28 cellular contexts compared by ENCODE assay signal in the genomic region with DNA sequence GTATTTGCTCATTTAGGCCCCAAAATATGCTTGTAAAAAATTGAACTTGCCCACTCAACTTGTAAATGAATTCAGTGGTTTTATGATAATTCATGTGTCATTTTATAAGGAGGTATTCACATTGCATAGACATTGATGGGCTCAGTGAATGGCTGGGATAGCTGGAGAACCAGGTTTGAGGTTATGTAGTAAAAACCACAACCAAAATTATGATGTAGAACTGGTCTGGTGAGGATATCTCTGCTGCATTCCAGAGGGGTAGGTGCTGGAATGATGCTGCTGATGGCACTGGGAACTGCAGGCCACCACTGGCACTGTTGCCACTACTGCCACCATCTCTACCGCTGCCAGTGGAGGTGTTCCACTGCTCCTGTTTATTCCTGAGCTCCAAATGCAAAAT. TPM values are rescaled to one million over a fixed set of nuclear protein-coding genes. Genes with fewer than 3 reads are reported as not detected.
"Had no signal": no experiment of that assay in that cellular context is flagged by ENCODE, and none has a peak within 500 bp of the region (broad histone marks: within the 10 kb centered on the region; RNA-seq: fewer than 3 reads in every experiment).

No MANE protein-coding gene starts in this region.

- H3K4me1 Mint-ChIP-seq: activated CD4-positive, alpha-beta T cell treated with anti-CD3 and anti-CD28 coated beads for 36 hours; activated T-helper 17 cell treated with anti-CD3 and anti-CD28 coated beads, Interleukin-2, amount 50 U/mL, for 72 hours; central memory CD8-positive, alpha-beta T cell; mesothelial cell of epicardium; neural progenitor cell had no signal

- H3K36me3 Mint-ChIP-seq: activated naive CD8-positive, alpha-beta T cell; immature natural killer cell; mesothelial cell of epicardium; naive thymus-derived CD8-positive, alpha-beta T cell; neural progenitor cell had no signal

- H3K27ac ChIP-seq: adrenal gland, coronary artery, hepatocyte, left lung, neural progenitor cell, spleen, thoracic aorta, upper lobe of left lung had no signal

- H3K9me3 Mint-ChIP-seq: activated B cell treated with CpG ODN at 0.5 μM for 24 hours; activated T-cell treated with anti-CD3 and anti-CD28 coated beads, Interleukin-2, amount 50 U/mL, for 24 hours; activated T-helper 17 cell treated with anti-CD3 and anti-CD28 coated beads, Interleukin-2, amount 50 U/mL, for 72 hours; central memory CD8-positive, alpha-beta T cell; immature natural killer cell; mesothelial cell of epicardium; naive thymus-derived CD8-positive, alpha-beta T cell; neural progenitor cell had no signal

- DNase-seq: activated B cell treated with CpG ODN at 0.5 μM for 24 hours; activated CD4-positive, alpha-beta T cell treated with anti-CD3 and anti-CD28 coated beads for 36 hours; activated CD4-positive, alpha-beta T cell treated with anti-CD3 and anti-CD28 coated beads, Interleukin-2, amount 50 U/mL, for 4 hours; activated CD8-positive, alpha-beta memory T cell treated with anti-CD3 and anti-CD28 coated beads for 24 hours; activated CD8-positive, alpha-beta memory T cell treated with anti-CD3 and anti-CD28 coated beads, Interleukin-2, amount 50 U/mL, for 4 hours; activated naive CD4-positive, alpha-beta T cell; activated T-cell treated with anti-CD3 and anti-CD28 coated beads, Interleukin-2, amount 50 U/mL, for 24 hours; adrenal gland; immature natural killer cell; left lung; naive thymus-derived CD8-positive, alpha-beta T cell; spleen; stimulated activated CD4-positive, alpha-beta T cell treated with anti-CD3 and anti-CD28 coated beads, Interleukin-4, amount 100 ng/mL, for 1 hour; stimulated activated naive CD4-positive, alpha-beta T cell treated with Interleukin-2 at 50 U/mL for 16 hours; T-helper 9 cell; upper lobe of left lung had no signal

- ATAC-seq: activated CD4-positive, alpha-beta T cell treated with anti-CD3 and anti-CD28 coated beads for 36 hours; activated T-helper 17 cell treated with anti-CD3 and anti-CD28 coated beads, Interleukin-2, amount 50 U/mL, for 72 hours; left lung; naive thymus-derived CD8-positive, alpha-beta T cell had no signal

- H3K27me3 Mint-ChIP-seq: activated B cell treated with CpG ODN at 0.5 μM for 24 hours; activated CD4-positive, alpha-beta T cell treated with anti-CD3 and anti-CD28 coated beads for 36 hours; activated naive CD8-positive, alpha-beta T cell; activated T-cell treated with anti-CD3 and anti-CD28 coated beads, Interleukin-2, amount 50 U/mL, for 24 hours; activated T-helper 17 cell treated with anti-CD3 and anti-CD28 coated beads, Interleukin-2, amount 50 U/mL, for 72 hours; central memory CD8-positive, alpha-beta T cell; naive thymus-derived CD8-positive, alpha-beta T cell had no signal

- H3K4me3 Mint-ChIP-seq: activated B cell treated with CpG ODN at 0.5 μM for 24 hours; activated CD4-positive, alpha-beta T cell treated with anti-CD3 and anti-CD28 coated beads for 36 hours; activated naive CD8-positive, alpha-beta T cell; activated T-cell treated with anti-CD3 and anti-CD28 coated beads, Interleukin-2, amount 50 U/mL, for 24 hours; activated T-helper 17 cell treated with anti-CD3 and anti-CD28 coated beads, Interleukin-2, amount 50 U/mL, for 72 hours; central memory CD8-positive, alpha-beta T cell; immature natural killer cell; mesothelial cell of epicardium; naive thymus-derived CD8-positive, alpha-beta T cell; neural progenitor cell had no signal

- H3K27ac Mint-ChIP-seq: activated CD4-positive, alpha-beta T cell treated with anti-CD3 and anti-CD28 coated beads for 36 hours; activated naive CD8-positive, alpha-beta T cell; activated T-cell treated with anti-CD3 and anti-CD28 coated beads, Interleukin-2, amount 50 U/mL, for 24 hours; activated T-helper 17 cell treated with anti-CD3 and anti-CD28 coated beads, Interleukin-2, amount 50 U/mL, for 72 hours; mesothelial cell of epicardium; neural progenitor cell had no signal

RNA-seq across cellular contexts. Expression of a gene that starts 25.9 kb away (rescaled TPM):
- total RNA-seq: activated CD4-positive, alpha-beta T cell treated with anti-CD3 and anti-CD28 coated beads for 36 hours; activated T-helper 17 cell treated with anti-CD3 and anti-CD28 coated beads, Interleukin-2, amount 50 U/mL, for 72 hours; astrocyte; fibroblast of villous mesenchyme; kidney epithelial cell; mesothelial cell of epicardium; T-helper 1 cell treated with Interleukin-12 subunit alpha and Interleukin-12 subunit beta and Interleukin-4 antibody, amounts not matched to agents 30 ng/mL and 1 ng/mL, for 36 hours had no signal
